21 cellular contexts compared by ENCODE assay signal in the genomic region with DNA sequence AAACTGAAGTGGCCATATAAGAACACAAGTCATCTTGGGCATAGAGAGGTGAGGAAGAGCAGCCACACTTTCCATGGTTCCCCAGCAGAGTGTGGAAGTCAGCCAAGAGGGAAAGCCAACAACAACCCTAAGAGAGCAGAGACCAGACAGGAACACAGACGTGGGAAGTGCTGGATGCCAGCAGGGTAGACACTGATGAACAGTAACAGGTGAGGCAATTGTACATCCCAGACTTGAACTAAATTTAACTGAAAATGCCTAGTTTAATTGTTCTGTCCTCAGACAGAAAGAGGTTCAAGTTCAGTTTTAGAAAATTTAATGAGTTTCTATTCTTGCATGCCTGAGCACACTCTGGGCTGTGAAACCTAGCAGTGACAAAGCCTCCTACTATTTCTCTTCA.
A peak's percentile ranks its signal among the peaks of the same experiment; 100 is the strongest.
DNase-seq lines count a peak whose midpoint lies in the region; ATAC-seq and TF ChIP-seq lines count a peak whose summit lies in the region.
"Had no signal": no experiment of that assay in that cellular context is flagged by ENCODE, and none has a peak within 500 bp of the region (broad histone marks: within the 10 kb centered on the region; RNA-seq: fewer than 3 reads in every experiment).

No MANE protein-coding gene starts in this region.

- no peak for ATAC-seq in upper lobe of right lung
- ATAC-seq: Right ventricle myocardium inferior had no signal

- H2BK120ac ChIP-seq in mesenchymal stem cell (ENCODE audit: low read depth, low read length) = no peak overlapping the region

- no peak overlapping the region for H2AK5ac ChIP-seq in mesenchymal stem cell (ENCODE audit: low read length, severe bottlenecking)

- TF ChIP-seq CTCF in MCF 10A (IDR thresholded peaks at IDR 0.05; ENCODE audit: unreplicated experiment) (no peak), mammary epithelial cell (conservative IDR thresholded peaks at IDR 0.05 in 1 of 2, IDR thresholded peaks at IDR 0.05 in 1 of 2; ENCODE audit: extremely low read depth in 1 of 2, insufficient read depth in 1 of 2, low read depth in 1 of 2, low read length in 2 of 2) (no peak), upper lobe of right lung (IDR thresholded peaks at IDR 0.05) (no peak), BE2C (IDR thresholded peaks at IDR 0.05; ENCODE audit: low read depth, low read length) (no peak)

- no peaks in the 10 kb centered on the region for H3K27me3 Mint-ChIP-seq in MCF 10A (ENCODE audit: insufficient read depth, unreplicated experiment)

- H3K27me3 ChIP-seq in mammary epithelial cell (ENCODE audit: insufficient read depth, low read length) (no peaks in the 10 kb centered on the region), mesenchymal stem cell (ENCODE audit: control insufficient read depth in 1 of 2, insufficient read depth in 1 of 2, low read length in 2 of 2) (no peaks in the 10 kb centered on the region), upper lobe of right lung (no peaks in the 10 kb centered on the region), BE2C (no peaks in the 10 kb centered on the region; the same call in 1 of the 2 replicates)
- H3K27me3 ChIP-seq: Peyer's patch had no signal

- no peaks in the 10 kb centered on the region for H3K79me2 ChIP-seq in mammary epithelial cell (ENCODE audit: insufficient read depth, low read length)

- CTCF ChIA-PET in MCF 10A (lab: Yijun Ruan, JAX) = interaction anchor here (0.6 kb wide), 1 partner anchor 116 kb away, joined by 4 read pairs; no protein-coding TSS in a partner anchor
- CTCF ChIA-PET in mammary epithelial cell (lab: Charles Lee; ENCODE audit: low non-redundant PET) = no interaction called here

- peak overlapping the region; percentile 27 for H4K91ac ChIP-seq in mesenchymal stem cell (ENCODE audit: low read length)

- H3K4me1 ChIP-seq in mammary epithelial cell (ENCODE audit: insufficient read depth, low read length) = no peaks in the 10 kb centered on the region
- no peaks in the 10 kb centered on the region for H3K4me1 ChIP-seq in mesenchymal stem cell (ENCODE audit: control insufficient read depth, insufficient read depth, low read depth, low read length)
- H3K4me1 ChIP-seq in upper lobe of right lung = no peaks in the 10 kb centered on the region
- no peaks in the 10 kb centered on the region for H3K4me1 ChIP-seq in BE2C
- H3K4me1 ChIP-seq: Peyer's patch had no signal

- no peaks in the 10 kb centered on the region for H3K36me3 ChIP-seq in mammary epithelial cell (ENCODE audit: insufficient read depth, low read length)
- no peaks in the 10 kb centered on the region for H3K36me3 ChIP-seq in mesenchymal stem cell (ENCODE audit: control insufficient read depth in 1 of 2, insufficient read depth in 2 of 2, low read depth in 1 of 2, low read length in 2 of 2)
- no peaks in the 10 kb centered on the region for H3K36me3 ChIP-seq in upper lobe of right lung
- no peaks in the 10 kb centered on the region for H3K36me3 ChIP-seq in BE2C
- H3K36me3 ChIP-seq: Peyer's patch had no signal

- H3K9me3 Mint-ChIP-seq in MCF 10A (ENCODE audit: unreplicated experiment) = peaks cover 10% of the 10 kb centered on the region

- peak overlapping the region in 1 of 2 experiments; percentile 28 for H2BK12ac ChIP-seq in mesenchymal stem cell (ENCODE audit: low read length in 2 of 2)

- no peak overlapping the region for H2AFZ ChIP-seq in mammary epithelial cell (ENCODE audit: low read depth, low read length)
- no peak overlapping the region for H2AFZ ChIP-seq in mesenchymal stem cell (ENCODE audit: low read depth, low read length)

- H3K4ac ChIP-seq in mesenchymal stem cell (ENCODE audit: low read depth in 1 of 2, low read length in 2 of 2) = peak overlapping the region in 1 of 2 experiments; percentile 51

- no peak overlapping the region for H3K4me3 ChIP-seq in mammary epithelial cell (replicated peaks in 1 of 3; ENCODE audit: insufficient read depth in 1 of 3, low read depth in 2 of 3, low read length in 3 of 3)
- H3K4me3 ChIP-seq in mesenchymal stem cell (ENCODE audit: insufficient read depth in 1 of 2, low read depth in 1 of 2, low read length in 2 of 2) = no peak overlapping the region
- H3K4me3 ChIP-seq in upper lobe of right lung = no peak overlapping the region
- no peak overlapping the region for H3K4me3 ChIP-seq in BE2C (ENCODE audit: low read depth, low read length)
- H3K4me3 ChIP-seq: Peyer's patch had no signal

- H3K27ac ChIP-seq in mammary epithelial cell (ENCODE audit: insufficient read depth, low read depth, low read length) (no peak overlapping the region), mesenchymal stem cell (ENCODE audit: low read length, poor library complexity, severe bottlenecking) (no peak overlapping the region), upper lobe of right lung (no peak overlapping the region)
- H3K27ac ChIP-seq: C4-2B, Peyer's patch had no signal

- peaks cover 7% of the 10 kb centered on the region for H3K4me1 Mint-ChIP-seq in MCF 10A (ENCODE audit: insufficient read depth, unreplicated experiment)

- H4K20me1 ChIP-seq in mammary epithelial cell (ENCODE audit: insufficient read depth, low read length) = no peaks in the 10 kb centered on the region

- no peaks in the 10 kb centered on the region for H3K9me3 ChIP-seq in mammary epithelial cell (replicated peaks; ENCODE audit: insufficient read depth, low read length)
- H3K9me3 ChIP-seq in mesenchymal stem cell (ENCODE audit: control insufficient read depth, low read length) = peaks cover 24% of the 10 kb centered on the region
- H3K9me3 ChIP-seq in upper lobe of right lung = peaks cover 14% of the 10 kb centered on the region
- no peaks in the 10 kb centered on the region for H3K9me3 ChIP-seq in BE2C
- H3K9me3 ChIP-seq: Peyer's patch had no signal

- DNase-seq in MCF 10A (ENCODE audit: unreplicated experiment) = peak; percentile 7
- no peak for DNase-seq in mammary epithelial cell
- DNase-seq in M059J (ENCODE audit: low read depth) = peak; percentile 25
- no peak for DNase-seq in mesenchymal stem cell
- DNase-seq in retina = no peak
- DNase-seq in upper lobe of right lung = no peak
- no peak for DNase-seq in BE2C
- DNase-seq: 8988T, AML-193, DMS53, EL, GF-D8, Kasumi-1, NCI-H1092, NCI-H1436 treated with DMSO at 0.1 percent for 48 hours, NCI-H1930, NCI-H2227 treated with DMSO at 0.1 percent for 48 hours, NCI-H510A, Peyer's patch had no signal

- no peak overlapping the region for H3K4me3 Mint-ChIP-seq in MCF 10A (ENCODE audit: unreplicated experiment)

- in situ Hi-C loops in mammary epithelial cell (cut with MboI; ENCODE audit: low sequenced_read_pairs in 2 of 2) = no loop called here

- H3K9ac ChIP-seq in mammary epithelial cell (ENCODE audit: insufficient read depth, low read length) = no peak overlapping the region
- no peak overlapping the region for H3K9ac ChIP-seq in mesenchymal stem cell (ENCODE audit: low read length)

- H2BK15ac ChIP-seq in mesenchymal stem cell (ENCODE audit: low read depth, poor library complexity, severe bottlenecking) = no peak overlapping the region

- no peak overlapping the region for H3K4me2 ChIP-seq in mammary epithelial cell (ENCODE audit: insufficient read depth, low read depth, low read length)
- no peak overlapping the region for H3K4me2 ChIP-seq in mesenchymal stem cell (ENCODE audit: low read length, poor library complexity, severe bottlenecking)

- no TSS peak for BruUV-seq in MCF 10A (replicated peaks; lab: Mats Ljungman, UMichigan)
- no TSS peak for BruUV-seq in mammary epithelial cell (replicated peaks; lab: Mats Ljungman, UMichigan)

- H4K8ac ChIP-seq in mesenchymal stem cell (ENCODE audit: low read length) = peak overlapping the region; percentile 37

- H3K36me3 Mint-ChIP-seq in MCF 10A (ENCODE audit: insufficient read depth, unreplicated experiment) = no peaks in the 10 kb centered on the region

- POLR2A ChIA-PET in MCF 10A (lab: Yijun Ruan, JAX) = no interaction called here

- H3K79me1 ChIP-seq in mesenchymal stem cell (replicated peaks; ENCODE audit: low read length, poor library complexity, severe bottlenecking) = no peaks in the 10 kb centered on the region

- 0% methylated on average over 1 of the region's 1 CpG for WGBS in mammary epithelial cell (ENCODE audit: low coverage, missing lambda C conversion rate)
- 71% methylated on average over 1 of the region's 1 CpG for WGBS in mesenchymal stem cell

- dilution Hi-C loops in mammary epithelial cell (cut with HindIII; ENCODE audit: low sequenced_read_pairs) = no loop called here

- H3K18ac ChIP-seq in mesenchymal stem cell (ENCODE audit: low read depth in 1 of 2, low read length in 2 of 2) = peak overlapping the region in 1 of 2 experiments; percentile 40

- H2BK5ac ChIP-seq in mesenchymal stem cell (ENCODE audit: low read depth, low read length, poor library complexity, severe bottlenecking) = no peak overlapping the region

- no peak overlapping the region for H3K27ac Mint-ChIP-seq in MCF 10A (ENCODE audit: low read depth, unreplicated experiment)

- no peak overlapping the region for H3K14ac ChIP-seq in mesenchymal stem cell (ENCODE audit: low read length in 2 of 2)

- H3K23ac ChIP-seq in mesenchymal stem cell (ENCODE audit: low read length in 2 of 2) = no peak overlapping the region

- intact Hi-C loops in MCF 10A (cut with micrococcal nuclease) = loop anchor here (10.0 kb wide), 2 partner anchors 98 to 532 kb away; no protein-coding TSS in a partner anchor
- intact Hi-C loops in mammary epithelial cell (cut with micrococcal nuclease) = loop anchor here (10.0 kb wide), 2 partner anchors 238 to 672 kb away; no protein-coding TSS in a partner anchor
- intact Hi-C loops in upper lobe of right lung (cut with DNase I) = no loop called here

Comparison
In these comparisons a context has a peak if more than half of its experiments do, and no peak if none do; other contexts are left out.
1. DNase-seq: peak in MCF 10A (single experiment) and M059J (single experiment); none in mammary epithelial cell (single experiment), mesenchymal stem cell (single experiment), retina (single experiment), upper lobe of right lung (single experiment) and BE2C (single experiment).